2 cellular contexts compared by ENCODE assay signal in the genomic region with DNA sequence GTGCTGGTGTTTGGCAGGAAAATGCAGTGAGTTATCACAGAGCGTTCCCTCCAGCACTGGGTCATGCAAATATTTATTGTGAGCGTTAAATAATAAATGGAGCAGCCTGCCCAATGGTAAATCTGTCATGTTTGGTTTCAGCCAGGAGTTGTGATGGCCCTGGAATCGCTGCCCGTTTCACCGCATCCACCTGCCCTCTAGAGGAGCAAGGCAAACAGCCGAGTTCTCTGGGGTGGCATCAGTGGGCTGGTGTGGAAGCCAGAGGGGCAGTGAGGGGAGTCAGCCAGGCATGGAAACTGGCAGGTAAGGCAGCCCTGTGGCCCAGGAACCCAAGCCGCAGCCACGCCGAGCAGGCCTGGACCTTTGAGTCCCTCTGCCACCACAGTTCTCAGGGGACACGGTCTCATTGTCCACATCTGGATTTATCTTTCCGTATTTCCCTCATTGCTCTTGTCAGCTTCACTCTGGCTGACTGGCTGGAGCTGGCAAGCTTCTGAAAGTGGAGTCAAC. TPM values are rescaled to one million over a fixed set of nuclear protein-coding genes. Genes with fewer than 3 reads are reported as not detected.
"Had no signal": no experiment of that assay in that cellular context is flagged by ENCODE, and none has a peak within 500 bp of the region (broad histone marks: within the 10 kb centered on the region; RNA-seq: fewer than 3 reads in every experiment).

No MANE protein-coding gene starts in this region.

RNA-seq across cellular contexts. Expression of a gene that starts 37.1 kb away (rescaled TPM):
- total RNA-seq: smooth muscle cell had no signal
- polyA plus RNA-seq: naive thymus-derived CD8-positive, alpha-beta T cell had no signal
